9 cellular contexts compared by ENCODE assay signal in the genomic region with DNA sequence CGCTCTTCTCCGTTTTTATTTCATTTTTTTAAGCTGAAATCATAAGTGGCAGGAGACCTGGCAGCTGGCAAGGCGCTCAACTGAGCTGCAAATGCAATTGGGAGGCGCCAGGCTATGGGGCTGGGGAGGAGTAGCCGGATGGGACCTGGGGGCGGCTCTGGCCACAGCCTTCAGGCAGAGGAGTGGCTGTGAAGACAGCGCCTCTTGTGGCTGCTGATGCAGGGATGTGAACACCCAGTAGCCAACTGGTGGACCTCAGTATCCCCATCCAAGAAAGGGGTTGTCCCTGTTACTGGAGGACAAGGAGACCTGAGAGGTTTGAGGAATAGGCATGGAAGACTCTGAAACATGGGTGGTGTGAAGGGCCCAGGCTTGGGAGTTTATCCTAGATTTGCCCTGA. TPM values are rescaled to one million over a fixed set of nuclear protein-coding genes. Genes with fewer than 3 reads are reported as not detected.
DNase-seq lines count a peak whose midpoint lies in the region; ATAC-seq and TF ChIP-seq lines count a peak whose summit lies in the region.
"Had no signal": no experiment of that assay in that cellular context is flagged by ENCODE, and none has a peak within 500 bp of the region (broad histone marks: within the 10 kb centered on the region; RNA-seq: fewer than 3 reads in every experiment).

No MANE protein-coding gene starts in this region.

- POLR2A ChIA-PET in WTC11 (lab: Charles Lee), result interaction anchor here (0.7 kb wide), 1 partner anchor 66 kb away, joined by 5 read pairs; no protein-coding TSS in a partner anchor
- POLR2A ChIA-PET in CD8-positive, alpha-beta memory T cell (lab: Charles Lee), result no interaction called here

- no peaks in the 10 kb centered on the region for H3K9me3 Mint-ChIP-seq in WTC11
- no peaks in the 10 kb centered on the region for H3K9me3 Mint-ChIP-seq in CD8-positive, alpha-beta memory T cell

- H3K27me3 ChIP-seq in lower lobe of right lung (ENCODE audit: low read depth), result no peaks in the 10 kb centered on the region
- H3K27me3 ChIP-seq in CD8-positive, alpha-beta memory T cell (ENCODE audit: insufficient read depth, low read length, poor library complexity, severe bottlenecking), result no peaks in the 10 kb centered on the region

- H3K4me3 Mint-ChIP-seq in WTC11, result no peak overlapping the region
- H3K4me3 Mint-ChIP-seq in T-helper 17 cell, result no peak overlapping the region
- peak overlapping the region in 1 of 7 donors; percentile 68 for H3K4me3 Mint-ChIP-seq in CD8-positive, alpha-beta memory T cell

- H3K27ac Mint-ChIP-seq in WTC11, result no peak overlapping the region
- H3K27ac Mint-ChIP-seq in T-helper 17 cell, result no peak overlapping the region
- no peak overlapping the region for H3K27ac Mint-ChIP-seq in CD8-positive, alpha-beta memory T cell

- no peaks in the 10 kb centered on the region for H3K36me3 ChIP-seq in lower lobe of right lung
- H3K36me3 ChIP-seq in CD8-positive, alpha-beta memory T cell (ENCODE audit: insufficient read depth, low read length), result no peaks in the 10 kb centered on the region

- CTCF ChIA-PET in WTC11 (lab: Charles Lee), result interaction anchor here (0.6 to 8.4 kb wide), 36 partner anchors 9 to 305 kb away, joined by 3 to 214 read pairs (median 8); a partner anchor contains a TSS
- CTCF ChIA-PET in CD8-positive, alpha-beta memory T cell (lab: Charles Lee), result interaction anchor here (1.9 to 15.5 kb wide), 5 partner anchors 18 to 299 kb away, joined by 4 to 269 read pairs (median 10); no protein-coding TSS in a partner anchor

- H3K4me1 Mint-ChIP-seq in WTC11 (peaks cover 22% of the 10 kb centered on the region), T-helper 17 cell (peaks cover 3% of the 10 kb centered on the region)
- peaks cover 5 to 11% (median 5%) of the 10 kb centered on the region in 3 donors for H3K4me1 Mint-ChIP-seq in CD8-positive, alpha-beta memory T cell

- H3K27me3 Mint-ChIP-seq in WTC11 (ENCODE audit: low read depth), result no peaks in the 10 kb centered on the region; the same call in 1 of the 2 replicates
- peaks cover 25% of the 10 kb centered on the region for H3K27me3 Mint-ChIP-seq in T-helper 17 cell
- peaks cover 6 to 14% of the 10 kb centered on the region in 2 donors for H3K27me3 Mint-ChIP-seq in CD8-positive, alpha-beta memory T cell

- peak; percentile 77 for ATAC-seq in WTC11
- no peak for ATAC-seq in lower lobe of right lung
- ATAC-seq in T-helper 17 cell, result no peak

- H3K27ac ChIP-seq in lower lobe of right lung, result no peak overlapping the region
- H3K27ac ChIP-seq in CD8-positive, alpha-beta memory T cell (ENCODE audit: low read depth, low read length), result no peak overlapping the region
- H3K27ac ChIP-seq: parathyroid adenoma had no signal

- TF ChIP-seq CTCF in WTC11 (IDR thresholded peaks at IDR 0.05), result peak; percentile 56
- no peak for TF ChIP-seq CTCF in lower lobe of right lung (IDR thresholded peaks at IDR 0.05)

- H3K36me3 Mint-ChIP-seq in WTC11, result no peaks in the 10 kb centered on the region
- no peaks in the 10 kb centered on the region for H3K36me3 Mint-ChIP-seq in T-helper 17 cell (ENCODE audit: low read depth)
- no peaks in the 10 kb centered on the region for H3K36me3 Mint-ChIP-seq in CD8-positive, alpha-beta memory T cell

- peaks cover 5% of the 10 kb centered on the region for H3K4me1 ChIP-seq in lower lobe of right lung
- peaks cover 6% of the 10 kb centered on the region for H3K4me1 ChIP-seq in CD8-positive, alpha-beta memory T cell (ENCODE audit: insufficient read depth, low read length)
- H3K4me1 ChIP-seq: parathyroid adenoma had no signal

- DNase-seq in ELF-1 (ENCODE audit: low read depth, low spot score) (peak; percentile 68), HuH-7 (ENCODE audit: low spot score) (peak; percentile 52), WTC11 (ENCODE audit: low spot score) (peak; percentile 83), lung microvascular endothelial cell (ENCODE audit: low read depth in 2 of 2) (peak; percentile 7 to 13), lower lobe of right lung (no peak), T-helper 17 cell (no peak), cardiac septum (ENCODE audit: low spot score) (no peak)
- DNase-seq in CD8-positive, alpha-beta memory T cell, result no peak

- intact Hi-C loops in lower lobe of right lung (cut with DNase I), result loop anchor here (2.0 kb wide), 1 partner anchor 135 kb away; no protein-coding TSS in a partner anchor
- intact Hi-C loops in cardiac septum (cut with DNase I), result loop anchor here (2.0 to 5.0 kb wide), 2 partner anchors 134 to 213 kb away; no protein-coding TSS in a partner anchor

- H3K9me3 ChIP-seq in lower lobe of right lung (no peaks in the 10 kb centered on the region), T-helper 17 cell (ENCODE audit: control insufficient read depth, low read length, poor library complexity, severe bottlenecking) (no peaks in the 10 kb centered on the region)
- H3K9me3 ChIP-seq in CD8-positive, alpha-beta memory T cell (ENCODE audit: low read length), result no peaks in the 10 kb centered on the region

- no peak overlapping the region for H3K4me3 ChIP-seq in lower lobe of right lung
- no peak overlapping the region for H3K4me3 ChIP-seq in CD8-positive, alpha-beta memory T cell (ENCODE audit: low read length)

TF ChIP-seq in WTC11, 78 proteins besides CTCF, POLR2A, EP300 and RAD21:
- TF ChIP-seq GTF2I (CRISPR knock-in tag; conservative IDR thresholded peaks at IDR 0.05), result peak; percentile 89
- TF ChIP-seq, protein P1, sequence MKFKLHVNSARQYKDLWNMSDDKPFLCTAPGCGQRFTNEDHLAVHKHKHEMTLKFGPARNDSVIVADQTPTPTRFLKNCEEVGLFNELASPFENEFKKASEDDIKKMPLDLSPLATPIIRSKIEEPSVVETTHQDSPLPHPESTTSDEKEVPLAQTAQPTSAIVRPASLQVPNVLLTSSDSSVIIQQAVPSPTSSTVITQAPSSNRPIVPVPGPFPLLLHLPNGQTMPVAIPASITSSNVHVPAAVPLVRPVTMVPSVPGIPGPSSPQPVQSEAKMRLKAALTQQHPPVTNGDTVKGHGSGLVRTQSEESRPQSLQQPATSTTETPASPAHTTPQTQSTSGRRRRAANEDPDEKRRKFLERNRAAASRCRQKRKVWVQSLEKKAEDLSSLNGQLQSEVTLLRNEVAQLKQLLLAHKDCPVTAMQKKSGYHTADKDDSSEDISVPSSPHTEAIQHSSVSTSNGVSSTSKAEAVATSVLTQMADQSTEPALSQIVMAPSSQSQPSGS (CRISPR knock-in tag; IDR thresholded peaks at IDR 0.05; ENCODE audit: borderline replicate concordance, low read depth), result no peak

RNA-seq across cellular contexts. Expression of a gene that starts 12.6 kb away (rescaled TPM):
- total RNA-seq in WTC11 (2021) (2.1 to 2.9 TPM (median 2.7 TPM) in 3 replicates), lung microvascular endothelial cell (not detected in 2 replicates), lower lobe of right lung (5.5 TPM), T-helper 17 cell (under 1 TPM in 1 of 2 donors, not detected in 1; 0.26 TPM), cardiac septum (0.38 TPM)
- not detected for total RNA-seq in CD8-positive, alpha-beta memory T cell
- not detected for polyA plus RNA-seq in CD8-positive, alpha-beta memory T cell

RNA-seq across cellular contexts. Expression of a gene that starts 20.9 kb away (rescaled TPM):
- not detected in 3 replicates for total RNA-seq in WTC11 (2021)
- not detected in 2 replicates for total RNA-seq in lung microvascular endothelial cell
- total RNA-seq in lower lobe of right lung, result not detected
- not detected for total RNA-seq in T-helper 17 cell
- total RNA-seq in cardiac septum, result not detected
- total RNA-seq in CD8-positive, alpha-beta memory T cell, result not detected
- polyA plus RNA-seq in CD8-positive, alpha-beta memory T cell, result not detected

Comparison
In these comparisons a context has a peak if more than half of its experiments do, and no peak if none do; other contexts are left out.
1. DNase-seq: peak in ELF-1 (single experiment), HuH-7 (single experiment), WTC11 (single experiment) and lung microvascular endothelial cell (2 of 2); none in lower lobe of right lung (single experiment), T-helper 17 cell (0 of 3), cardiac septum (single experiment) and CD8-positive, alpha-beta memory T cell (0 of 5).